ENCODE assay signal across 1 cellular context in genomic region chr7:12771378-12771877, GRCh38.
TF ChIP-seq lines count a peak whose summit lies in the region.

No MANE protein-coding gene starts in this region.

TF ChIP-seq in HEK293, 187 proteins besides CTCF, POLR2A, EP300 and RAD21 (continued from another document and continues in another):
- TF ChIP-seq, protein P1, sequence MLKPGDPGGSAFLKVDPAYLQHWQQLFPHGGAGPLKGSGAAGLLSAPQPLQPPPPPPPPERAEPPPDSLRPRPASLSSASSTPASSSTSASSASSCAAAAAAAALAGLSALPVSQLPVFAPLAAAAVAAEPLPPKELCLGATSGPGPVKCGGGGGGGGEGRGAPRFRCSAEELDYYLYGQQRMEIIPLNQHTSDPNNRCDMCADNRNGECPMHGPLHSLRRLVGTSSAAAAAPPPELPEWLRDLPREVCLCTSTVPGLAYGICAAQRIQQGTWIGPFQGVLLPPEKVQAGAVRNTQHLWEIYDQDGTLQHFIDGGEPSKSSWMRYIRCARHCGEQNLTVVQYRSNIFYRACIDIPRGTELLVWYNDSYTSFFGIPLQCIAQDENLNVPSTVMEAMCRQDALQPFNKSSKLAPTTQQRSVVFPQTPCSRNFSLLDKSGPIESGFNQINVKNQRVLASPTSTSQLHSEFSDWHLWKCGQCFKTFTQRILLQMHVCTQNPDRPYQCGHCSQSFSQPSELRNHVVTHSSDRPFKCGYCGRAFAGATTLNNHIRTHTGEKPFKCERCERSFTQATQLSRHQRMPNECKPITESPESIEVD (tag by site-specific recombination; IDR thresholded peaks at IDR 0.05) = peak; percentile 93
- TF ChIP-seq ZNF791 (tag by site-specific recombination; IDR thresholded peaks at IDR 0.05) = no peak
- TF ChIP-seq HIC1 (tag by site-specific recombination; IDR thresholded peaks at IDR 0.05) = no peak
- no peak for TF ChIP-seq KLF10 (tag by site-specific recombination; IDR thresholded peaks at IDR 0.05)
- 0 out of 2 replicates have a peak, but pooled peaks have one; percentile 29 for TF ChIP-seq ZNF629 (tag by site-specific recombination; IDR thresholded peaks at IDR 0.05)
- no peak for TF ChIP-seq ZBTB7A (tag by site-specific recombination; IDR thresholded peaks at IDR 0.05; ENCODE audit: low read depth)
- TF ChIP-seq ZNF626 (tag by site-specific recombination; IDR thresholded peaks at IDR 0.05) = no peak
- no peak for TF ChIP-seq ZNF571 (tag by site-specific recombination; IDR thresholded peaks at IDR 0.05)
- TF ChIP-seq ZNF692 (tag by site-specific recombination; IDR thresholded peaks at IDR 0.05) = no peak
- no peak for TF ChIP-seq ZNF423 (tag by site-specific recombination; IDR thresholded peaks at IDR 0.05)
- TF ChIP-seq ZNF2 (tag by site-specific recombination; IDR thresholded peaks at IDR 0.05) = 0 out of 2 replicates have a peak, but pooled peaks have one; percentile 51
- TF ChIP-seq MZF1 (tag by site-specific recombination; IDR thresholded peaks at IDR 0.05; ENCODE audit: borderline replicate concordance) = no peak
- no peak for TF ChIP-seq EGR2 (tag by site-specific recombination; IDR thresholded peaks at IDR 0.05; ENCODE audit: low read depth)
- TF ChIP-seq ZBTB8A (tag by site-specific recombination; IDR thresholded peaks at IDR 0.05) = no peak
- TF ChIP-seq, protein P2, sequence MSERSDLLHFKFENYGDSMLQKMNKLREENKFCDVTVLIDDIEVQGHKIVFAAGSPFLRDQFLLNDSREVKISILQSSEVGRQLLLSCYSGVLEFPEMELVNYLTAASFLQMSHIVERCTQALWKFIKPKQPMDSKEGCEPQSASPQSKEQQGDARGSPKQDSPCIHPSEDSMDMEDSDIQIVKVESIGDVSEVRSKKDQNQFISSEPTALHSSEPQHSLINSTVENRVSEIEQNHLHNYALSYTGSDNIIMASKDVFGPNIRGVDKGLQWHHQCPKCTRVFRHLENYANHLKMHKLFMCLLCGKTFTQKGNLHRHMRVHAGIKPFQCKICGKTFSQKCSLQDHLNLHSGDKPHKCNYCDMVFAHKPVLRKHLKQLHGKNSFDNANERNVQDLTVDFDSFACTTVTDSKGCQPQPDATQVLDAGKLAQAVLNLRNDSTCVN (tag by site-specific recombination; optimal IDR thresholded peaks at IDR 0.05) = no peak
- no peak for TF ChIP-seq HOXA7 (CRISPR knock-in tag; IDR thresholded peaks at IDR 0.05; ENCODE audit: borderline replicate concordance)
- no peak for TF ChIP-seq ZNF324 (tag by site-specific recombination; IDR thresholded peaks at IDR 0.05)
- no peak for TF ChIP-seq ZNF776 (tag by site-specific recombination; IDR thresholded peaks at IDR 0.05; ENCODE audit: borderline replicate concordance)
- TF ChIP-seq ZNF610 (tag by site-specific recombination; IDR thresholded peaks at IDR 0.05; ENCODE audit: borderline replicate concordance) = no peak
- peak; percentile 51; the same call in 1 of the 2 replicates for TF ChIP-seq OSR2 (tag by site-specific recombination; IDR thresholded peaks at IDR 0.05)
- TF ChIP-seq, protein P3, sequence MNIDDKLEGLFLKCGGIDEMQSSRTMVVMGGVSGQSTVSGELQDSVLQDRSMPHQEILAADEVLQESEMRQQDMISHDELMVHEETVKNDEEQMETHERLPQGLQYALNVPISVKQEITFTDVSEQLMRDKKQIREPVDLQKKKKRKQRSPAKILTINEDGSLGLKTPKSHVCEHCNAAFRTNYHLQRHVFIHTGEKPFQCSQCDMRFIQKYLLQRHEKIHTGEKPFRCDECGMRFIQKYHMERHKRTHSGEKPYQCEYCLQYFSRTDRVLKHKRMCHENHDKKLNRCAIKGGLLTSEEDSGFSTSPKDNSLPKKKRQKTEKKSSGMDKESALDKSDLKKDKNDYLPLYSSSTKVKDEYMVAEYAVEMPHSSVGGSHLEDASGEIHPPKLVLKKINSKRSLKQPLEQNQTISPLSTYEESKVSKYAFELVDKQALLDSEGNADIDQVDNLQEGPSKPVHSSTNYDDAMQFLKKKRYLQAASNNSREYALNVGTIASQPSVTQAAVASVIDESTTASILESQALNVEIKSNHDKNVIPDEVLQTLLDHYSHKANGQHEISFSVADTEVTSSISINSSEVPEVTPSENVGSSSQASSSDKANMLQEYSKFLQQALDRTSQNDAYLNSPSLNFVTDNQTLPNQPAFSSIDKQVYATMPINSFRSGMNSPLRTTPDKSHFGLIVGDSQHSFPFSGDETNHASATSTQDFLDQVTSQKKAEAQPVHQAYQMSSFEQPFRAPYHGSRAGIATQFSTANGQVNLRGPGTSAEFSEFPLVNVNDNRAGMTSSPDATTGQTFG (tag by site-specific recombination; IDR thresholded peaks at IDR 0.05; ENCODE audit: borderline replicate concordance) = no peak
- TF ChIP-seq ZNF211 (tag by site-specific recombination; IDR thresholded peaks at IDR 0.05; ENCODE audit: low read depth) = no peak
- TF ChIP-seq ZNF354C (tag by site-specific recombination; IDR thresholded peaks at IDR 0.05; ENCODE audit: borderline replicate concordance, low read depth) = no peak
- TF ChIP-seq ZNF792 (tag by site-specific recombination; IDR thresholded peaks at IDR 0.05) = no peak
- TF ChIP-seq ZNF843 (tag by site-specific recombination; IDR thresholded peaks at IDR 0.05) = peak; percentile 44; the same call in 1 of the 2 replicates
- no peak for TF ChIP-seq ZNF37A (tag by site-specific recombination; IDR thresholded peaks at IDR 0.05)
- no peak for TF ChIP-seq ZNF341 (tag by site-specific recombination; IDR thresholded peaks at IDR 0.05; ENCODE audit: low read depth)
- 0 out of 2 replicates have a peak, but pooled peaks have one; percentile 41 for TF ChIP-seq PRDM1 (tag by site-specific recombination; IDR thresholded peaks at IDR 0.05)
- TF ChIP-seq, protein P4, sequence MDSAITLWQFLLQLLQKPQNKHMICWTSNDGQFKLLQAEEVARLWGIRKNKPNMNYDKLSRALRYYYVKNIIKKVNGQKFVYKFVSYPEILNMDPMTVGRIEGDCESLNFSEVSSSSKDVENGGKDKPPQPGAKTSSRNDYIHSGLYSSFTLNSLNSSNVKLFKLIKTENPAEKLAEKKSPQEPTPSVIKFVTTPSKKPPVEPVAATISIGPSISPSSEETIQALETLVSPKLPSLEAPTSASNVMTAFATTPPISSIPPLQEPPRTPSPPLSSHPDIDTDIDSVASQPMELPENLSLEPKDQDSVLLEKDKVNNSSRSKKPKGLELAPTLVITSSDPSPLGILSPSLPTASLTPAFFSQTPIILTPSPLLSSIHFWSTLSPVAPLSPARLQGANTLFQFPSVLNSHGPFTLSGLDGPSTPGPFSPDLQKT (IDR thresholded peaks at IDR 0.05; ENCODE audit: borderline replicate concordance, low read depth, low read length) = no peak
- TF ChIP-seq, protein P5, sequence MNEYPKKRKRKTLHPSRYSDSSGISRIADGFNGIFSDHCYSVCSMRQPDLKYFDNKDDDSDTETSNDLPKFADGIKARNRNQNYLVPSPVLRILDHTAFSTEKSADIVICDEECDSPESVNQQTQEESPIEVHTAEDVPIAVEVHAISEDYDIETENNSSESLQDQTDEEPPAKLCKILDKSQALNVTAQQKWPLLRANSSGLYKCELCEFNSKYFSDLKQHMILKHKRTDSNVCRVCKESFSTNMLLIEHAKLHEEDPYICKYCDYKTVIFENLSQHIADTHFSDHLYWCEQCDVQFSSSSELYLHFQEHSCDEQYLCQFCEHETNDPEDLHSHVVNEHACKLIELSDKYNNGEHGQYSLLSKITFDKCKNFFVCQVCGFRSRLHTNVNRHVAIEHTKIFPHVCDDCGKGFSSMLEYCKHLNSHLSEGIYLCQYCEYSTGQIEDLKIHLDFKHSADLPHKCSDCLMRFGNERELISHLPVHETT (tag by site-specific recombination; IDR thresholded peaks at IDR 0.05) = no peak
- no peak for TF ChIP-seq ZNF830 (tag by site-specific recombination; IDR thresholded peaks at IDR 0.05; ENCODE audit: low read depth)
- no peak for TF ChIP-seq ZNF433 (tag by site-specific recombination; IDR thresholded peaks at IDR 0.05; ENCODE audit: low read depth)
- TF ChIP-seq ZNF350 (tag by site-specific recombination; IDR thresholded peaks at IDR 0.05) = no peak
- no peak for TF ChIP-seq ZNF138 (tag by site-specific recombination; IDR thresholded peaks at IDR 0.05; ENCODE audit: borderline replicate concordance)
- TF ChIP-seq ZNF558 (tag by site-specific recombination; IDR thresholded peaks at IDR 0.05) = no peak
- no peak for TF ChIP-seq ZNF366 (tag by site-specific recombination; conservative IDR thresholded peaks at IDR 0.05)
- TF ChIP-seq ZNF768 (tag by site-specific recombination; IDR thresholded peaks at IDR 0.05) = no peak
- TF ChIP-seq ZFP69B (tag by site-specific recombination; IDR thresholded peaks at IDR 0.05) = no peak
- no peak for TF ChIP-seq ZNF202 (tag by site-specific recombination; IDR thresholded peaks at IDR 0.05; ENCODE audit: borderline replicate concordance)
- TF ChIP-seq ZNF544 (tag by site-specific recombination; IDR thresholded peaks at IDR 0.05) = no peak
- TF ChIP-seq ZNF660 (tag by site-specific recombination; IDR thresholded peaks at IDR 0.05) = no peak
- TF ChIP-seq, protein P6, sequence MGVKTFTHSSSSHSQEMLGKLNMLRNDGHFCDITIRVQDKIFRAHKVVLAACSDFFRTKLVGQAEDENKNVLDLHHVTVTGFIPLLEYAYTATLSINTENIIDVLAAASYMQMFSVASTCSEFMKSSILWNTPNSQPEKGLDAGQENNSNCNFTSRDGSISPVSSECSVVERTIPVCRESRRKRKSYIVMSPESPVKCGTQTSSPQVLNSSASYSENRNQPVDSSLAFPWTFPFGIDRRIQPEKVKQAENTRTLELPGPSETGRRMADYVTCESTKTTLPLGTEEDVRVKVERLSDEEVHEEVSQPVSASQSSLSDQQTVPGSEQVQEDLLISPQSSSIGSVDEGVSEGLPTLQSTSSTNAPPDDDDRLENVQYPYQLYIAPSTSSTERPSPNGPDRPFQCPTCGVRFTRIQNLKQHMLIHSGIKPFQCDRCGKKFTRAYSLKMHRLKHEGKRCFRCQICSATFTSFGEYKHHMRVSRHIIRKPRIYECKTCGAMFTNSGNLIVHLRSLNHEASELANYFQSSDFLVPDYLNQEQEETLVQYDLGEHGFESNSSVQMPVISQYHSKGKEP (tag by site-specific recombination; IDR thresholded peaks at IDR 0.05) = peak; percentile 91
- TF ChIP-seq ZBTB11 (tag by site-specific recombination; conservative IDR thresholded peaks at IDR 0.05; ENCODE audit: low read depth) = no peak
- no peak for TF ChIP-seq ZNF24 (tag by site-specific recombination; IDR thresholded peaks at IDR 0.05)
- no peak for TF ChIP-seq ZNF555 (tag by site-specific recombination; conservative IDR thresholded peaks at IDR 0.05)
